ENCODE assay signal across 35 cellular contexts in genomic region chr2:54209379-54209778, GRCh38. TPM values are rescaled to one million over a fixed set of nuclear protein-coding genes. Genes with fewer than 3 reads are reported as not detected.
DNase-seq lines count a peak whose midpoint lies in the region; ATAC-seq and TF ChIP-seq lines count a peak whose summit lies in the region.
"Had no signal": no experiment of that assay in that cellular context is flagged by ENCODE, and none has a peak within 500 bp of the region (broad histone marks: within the 10 kb centered on the region; RNA-seq: fewer than 3 reads in every experiment).

No MANE protein-coding gene starts in this region.

- peak overlapping the region; percentile 64; the same call in 1 of the 2 replicates for H3K4me3 Mint-ChIP-seq in HFFc6
- H3K4me3 Mint-ChIP-seq: activated naive CD8-positive, alpha-beta T cell; IgD-negative memory B cell; immature natural killer cell; neural crest cell had no signal

- intact Hi-C loops in ascending aorta (cut with DNase I), result loop anchor here (2.0 kb wide), 2 partner anchors 121 to 247 kb away; partner anchors contain the start of gene SPTBN1
- intact Hi-C loops in left ventricle myocardium inferior (cut with micrococcal nuclease), result no loop called here

- H3K27ac ChIP-seq in ascending aorta (peak overlapping the region; percentile 10 to 47), left ventricle myocardium inferior (replicated peaks) (peak overlapping the region; percentile 84)
- H3K27ac ChIP-seq: BLaER1 treated with 17β-estradiol and CSF1 and Interleukin-3, amounts not matched to agents 10 nM and 100 nM; PC-9; WERI-Rb-1 had no signal

- peaks cover 60% of the 10 kb centered on the region for H3K4me1 Mint-ChIP-seq in HFFc6 (ENCODE audit: low read depth)

- no peak for ATAC-seq in HG03378 (IDR thresholded peaks at IDR 0.05; ENCODE audit: unreplicated experiment)

- peaks cover 11% of the 10 kb centered on the region for H3K36me3 Mint-ChIP-seq in HFFc6 (ENCODE audit: low read depth)

- H3K36me3 ChIP-seq in ascending aorta (no peaks in the 10 kb centered on the region), left ventricle myocardium inferior (no peaks in the 10 kb centered on the region), skeletal muscle satellite cell (ENCODE audit: insufficient read depth, low read length) (no peaks in the 10 kb centered on the region)
- H3K36me3 ChIP-seq: BLaER1 treated with 17β-estradiol and CSF1 and Interleukin-3, amounts not matched to agents 10 nM and 100 nM; esophagus squamous epithelium; stomach; WERI-Rb-1 had no signal

- H3K27me3 ChIP-seq in ascending aorta (no peaks in the 10 kb centered on the region), left ventricle myocardium inferior (ENCODE audit: low read depth) (no peaks in the 10 kb centered on the region), skeletal muscle satellite cell (ENCODE audit: control insufficient read depth, insufficient read depth, low read length) (no peaks in the 10 kb centered on the region)
- H3K27me3 ChIP-seq: BLaER1 treated with 17β-estradiol and CSF1 and Interleukin-3, amounts not matched to agents 10 nM and 100 nM; esophagus squamous epithelium; stomach had no signal

- TF ChIP-seq CTCF in HFFc6 (IDR thresholded peaks at IDR 0.05) (no peak), ascending aorta (IDR thresholded peaks at IDR 0.05) (no peak), left ventricle myocardium inferior (IDR thresholded peaks at IDR 0.05; ENCODE audit: borderline replicate concordance) (no peak)

- H3K9me3 ChIP-seq in ascending aorta, result peaks cover 0 to under 1% of the 10 kb centered on the region in 2 donors
- H3K9me3 ChIP-seq in left ventricle myocardium inferior (replicated peaks), result peaks cover 4% of the 10 kb centered on the region
- H3K9me3 ChIP-seq in skeletal muscle satellite cell (replicated peaks; ENCODE audit: low read length), result no peaks in the 10 kb centered on the region
- H3K9me3 ChIP-seq: Caco-2, esophagus squamous epithelium had no signal

- H3K4me1 ChIP-seq in ascending aorta, result peaks cover 0 to 30% of the 10 kb centered on the region in 2 donors
- H3K4me1 ChIP-seq in left ventricle myocardium inferior, result peaks cover 41% of the 10 kb centered on the region
- H3K4me1 ChIP-seq in skeletal muscle satellite cell (ENCODE audit: control insufficient read depth, insufficient read depth, low read length), result peaks cover 38% of the 10 kb centered on the region
- H3K4me1 ChIP-seq: BLaER1 treated with 17β-estradiol and CSF1 and Interleukin-3, amounts not matched to agents 10 nM and 100 nM had no signal

- no peak for DNase-seq in HFFc6
- no peak for DNase-seq in ascending aorta (ENCODE audit: low spot score in 2 of 2)
- DNase-seq in left ventricle myocardium inferior, result no peak
- DNase-seq in H4 (ENCODE audit: low spot score), result no peak
- no peak for DNase-seq in dedifferentiated amniotic fluid mesenchymal stem cell (ENCODE audit: extremely low spot score)
- no peak for DNase-seq in GDM1 (lab: John Stamatoyannopoulos, UW)
- DNase-seq: activated CD4-positive, alpha-beta T cell treated with anti-CD3 and anti-CD28 coated beads for 4 hours; aorta; Caco-2; caudate nucleus; DMS79; esophagus squamous epithelium; immature natural killer cell; mesendoderm; MV-4-11; NCI-H1436 treated with DMSO at 0.1 percent for 48 hours; NCI-H2081 treated with DMSO at 0.1 percent for 48 hours; NCI-H2227 treated with DMSO at 0.1 percent for 48 hours; NCI-H526; NK-92 treated with Interleukin-12 subunit alpha and Interleukin-12 subunit beta, amount 100 ng/mL, for 24 hours; PC-9; posterior cingulate gyrus; stimulated activated CD4-positive, alpha-beta T cell treated with anti-CD3 and anti-CD28 coated beads, Interleukin-4, amount 100 ng/mL, for 1 hour; stomach; T1000; trophoblast cell; WERI-Rb-1 had no signal

- H3K27ac Mint-ChIP-seq in HFFc6, result no peak overlapping the region
- H3K27ac Mint-ChIP-seq: activated naive CD8-positive, alpha-beta T cell; IgD-negative memory B cell; immature natural killer cell had no signal

- H3K27me3 Mint-ChIP-seq in HFFc6 (ENCODE audit: insufficient read depth), result no peaks in the 10 kb centered on the region
- H3K27me3 Mint-ChIP-seq: activated naive CD8-positive, alpha-beta T cell; IgD-negative memory B cell had no signal

- H3K4me3 ChIP-seq in ascending aorta (no peak overlapping the region), left ventricle myocardium inferior (no peak overlapping the region), skeletal muscle satellite cell (ENCODE audit: low read length) (no peak overlapping the region)
- H3K4me3 ChIP-seq: BLaER1 treated with 17β-estradiol and CSF1 and Interleukin-3, amounts not matched to agents 10 nM and 100 nM; esophagus squamous epithelium; PC-9; stomach had no signal

- peak overlapping the region; percentile 60 for H3K4me2 ChIP-seq in skeletal muscle satellite cell (ENCODE audit: low read length)
- H3K4me2 ChIP-seq: BLaER1 treated with 17β-estradiol and CSF1 and Interleukin-3, amounts not matched to agents 10 nM and 100 nM; PC-9 had no signal

- H3K9ac ChIP-seq in skeletal muscle satellite cell (ENCODE audit: low read depth, low read length), result peak overlapping the region; percentile 6
- H3K9ac ChIP-seq: BLaER1 treated with 17β-estradiol and CSF1 and Interleukin-3, amounts not matched to agents 10 nM and 100 nM had no signal

- peaks cover 12% of the 10 kb centered on the region for H3K9me3 Mint-ChIP-seq in HFFc6

RNA-seq across cellular contexts. Expression of gene TSPYL6, which starts 46.6 kb away (rescaled TPM):
- not detected for total RNA-seq in HFFc6 (2021; fragmentation: NEBNext Ultra II Directional; extraction: Animal tissue kit (Norgen Biotek cat#: 25700))
- total RNA-seq in ascending aorta (not detected), left ventricle myocardium inferior (0.08 TPM)
- total RNA-seq in skeletal muscle satellite cell (2012; rRNA removed), result not detected in 2 replicates
- total RNA-seq in H4 (2014; rRNA removed; shearing (Covaris generic)), result not detected in 2 replicates
- total RNA-seq: activated CD8-positive, alpha-beta memory T cell treated with anti-CD3 and anti-CD28 coated beads for 36 hours; Caco-2; dermis microvascular lymphatic vessel endothelial cell; esophagus squamous epithelium; neural crest cell; PC-9; stomach had no signal
